ENCODE assay signal across 7 cellular contexts in genomic region chr10:110528998-110529524, GRCh38. TPM values are rescaled to one million over a fixed set of nuclear protein-coding genes. Genes with fewer than 3 reads are reported as not detected.
DNase-seq lines count a peak whose midpoint lies in the region; ATAC-seq lines count a peak whose summit lies in the region.
"Not testable (repeated sequence)": the region's sequence is repeated elsewhere in the genome, so short reads cannot be mapped to it uniquely, and the experiment has no call there.

No MANE protein-coding gene starts in this region.

- H3K27me3 Mint-ChIP-seq in T-helper 1 cell treated with Interleukin-12 subunit alpha and Interleukin-12 subunit beta and Interleukin-4 antibody, amounts not matched to agents 30 μg/mL and 1 μg/mL, for 36 hours (ENCODE audit: low read depth) = not testable (repeated sequence)
- peaks cover 2 to 10% (median 6%) of the 10 kb centered on the region in 3 donors for H3K27me3 Mint-ChIP-seq in immature natural killer cell (ENCODE audit: low read depth in 3 of 3)

- H3K4me3 Mint-ChIP-seq in T-helper 1 cell treated with Interleukin-12 subunit alpha and Interleukin-12 subunit beta and Interleukin-4 antibody, amounts not matched to agents 30 μg/mL and 1 μg/mL, for 36 hours = peak overlapping the region; percentile 33
- peak overlapping the region; percentile 43 to 84 (median 58) for H3K4me3 Mint-ChIP-seq in immature natural killer cell

- DNase-seq in activated naive CD4-positive, alpha-beta T cell treated with anti-CD3 and anti-CD28 coated beads, Interleukin-2, amount 50 U/mL, for 16 hours = peak; percentile 39
- not testable (repeated sequence) for DNase-seq in immature natural killer cell

- peaks cover 57% of the 10 kb centered on the region for H3K4me1 Mint-ChIP-seq in T-helper 1 cell treated with Interleukin-12 subunit alpha and Interleukin-12 subunit beta and Interleukin-4 antibody, amounts not matched to agents 30 μg/mL and 1 μg/mL, for 36 hours (ENCODE audit: low read depth)
- H3K4me1 Mint-ChIP-seq in immature natural killer cell = peaks cover 23 to 32% of the 10 kb centered on the region in 2 donors

- ATAC-seq in GM18499 (IDR thresholded peaks at IDR 0.05; ENCODE audit: insufficient read depth, unreplicated experiment) (peak; percentile 91), GM19468 (IDR thresholded peaks at IDR 0.05; ENCODE audit: extremely low read depth, unreplicated experiment) (peak; percentile 30), HG02763 (IDR thresholded peaks at IDR 0.05; ENCODE audit: unreplicated experiment) (peak; percentile 74), HG03457 (IDR thresholded peaks at IDR 0.05; ENCODE audit: unreplicated experiment) (peak; percentile 52)

- H3K36me3 Mint-ChIP-seq in T-helper 1 cell treated with Interleukin-12 subunit alpha and Interleukin-12 subunit beta and Interleukin-4 antibody, amounts not matched to agents 30 μg/mL and 1 μg/mL, for 36 hours (ENCODE audit: low read depth) = peaks cover 16% of the 10 kb centered on the region
- not testable (repeated sequence) for H3K36me3 Mint-ChIP-seq in immature natural killer cell

- H3K27ac Mint-ChIP-seq in T-helper 1 cell treated with Interleukin-12 subunit alpha and Interleukin-12 subunit beta and Interleukin-4 antibody, amounts not matched to agents 30 μg/mL and 1 μg/mL, for 36 hours = peak overlapping the region; percentile 81
- H3K27ac Mint-ChIP-seq in immature natural killer cell = peak overlapping the region in 3 of 6 donors; percentile 59 to 79 (median 71)

- H3K9me3 Mint-ChIP-seq in T-helper 1 cell treated with Interleukin-12 subunit alpha and Interleukin-12 subunit beta and Interleukin-4 antibody, amounts not matched to agents 30 μg/mL and 1 μg/mL, for 36 hours; immature natural killer cell: not testable (repeated sequence)

RNA-seq across cellular contexts. Expression of gene DUSP5, which starts 31.4 kb away (rescaled TPM):
- 1 to 10 TPM; 2.9 to 4.5 (median 2.9) TPM for polyA plus RNA-seq in immature natural killer cell

RNA-seq across cellular contexts. Expression of gene SMC3, which starts 38.4 kb away (rescaled TPM):
- 10 to 100 TPM; 32.3 to 92.1 (median 43.8) TPM for polyA plus RNA-seq in immature natural killer cell

Comparison
In these comparisons a context has a peak if more than half of its experiments do, and no peak if none do; other contexts are left out.
1. ATAC-seq: peak in every context shown above with its lines; median percentile 91 in GM18499; 74 in HG02763; 52 in HG03457; 30 in GM19468.